ENCODE assay signal across 19 cellular contexts in genomic region chr3:97694876-97695275, GRCh38.
"Had no signal": no experiment of that assay in that cellular context is flagged by ENCODE, and none has a peak within 500 bp of the region (broad histone marks: within the 10 kb centered on the region; RNA-seq: fewer than 3 reads in every experiment).

No MANE protein-coding gene starts in this region.

- H3K27me3 ChIP-seq: SJCRH30 had no signal

- H3K27ac ChIP-seq: HL-60, SJCRH30, SK-N-MC had no signal

- ATAC-seq: Right ventricle myocardium inferior had no signal

- H3K9me3 ChIP-seq: SJCRH30 had no signal

- H3K4me3 ChIP-seq: SJCRH30, SK-N-MC had no signal

- DNase-seq: KBM-7, MV-4-11, NCI-H1048, NCI-H1105, NCI-H1417, NCI-H1436 treated with DMSO at 0.1 percent for 48 hours, NCI-H1694, NCI-H187 treated with DMSO at 0.1 percent for 48 hours, NCI-H2029 treated with DMSO at 0.1 percent for 48 hours, NCI-H2171 treated with DMSO at 0.1 percent for 48 hours, NCI-H510A, NCI-H524 treated with DMSO at 0.1 percent for 48 hours, NCI-H69, NCI-H774, SHP77 treated with DMSO at 0.1 percent for 48 hours, SJCRH30 had no signal

- H3K36me3 ChIP-seq: SJCRH30 had no signal
